In the genomic region with DNA sequence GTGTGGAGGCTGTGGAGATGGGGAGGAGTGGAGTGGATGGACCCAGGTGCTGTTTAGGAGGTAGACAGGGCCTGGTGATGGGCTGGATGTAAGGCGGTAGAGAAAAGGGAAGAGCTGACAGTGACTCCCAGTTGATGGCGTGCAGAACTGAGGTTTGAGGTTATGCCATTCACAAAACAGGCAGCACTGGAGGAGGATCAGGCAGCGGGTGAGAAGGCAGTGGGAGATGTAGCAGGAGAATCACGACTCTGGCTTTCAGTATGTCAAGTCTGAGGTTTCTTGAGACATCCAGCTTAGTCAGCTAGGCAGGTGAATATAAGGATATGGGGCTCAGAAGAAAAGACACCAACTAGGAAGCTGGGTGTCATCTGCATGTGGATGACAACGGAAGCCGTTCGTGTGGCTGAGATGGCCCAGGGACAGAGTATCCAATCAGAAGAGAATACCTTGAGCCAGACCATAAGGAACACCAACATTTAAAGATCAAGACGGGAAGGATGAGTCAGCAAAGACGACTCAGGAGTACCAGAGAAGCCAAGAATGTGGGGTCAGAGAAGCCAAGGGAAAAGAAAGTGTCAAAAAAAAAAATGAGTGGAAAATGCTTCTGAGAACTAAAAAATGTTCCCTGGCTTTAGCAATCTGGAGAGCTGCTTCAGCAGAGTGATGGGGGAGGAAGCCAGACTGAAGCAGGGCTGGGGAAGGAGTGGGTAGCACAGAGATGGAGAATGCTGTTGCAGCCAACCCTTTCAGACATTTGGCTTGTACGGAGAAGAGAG, we compare ENCODE assay signal across 17 cellular contexts. TPM values are rescaled to one million over a fixed set of nuclear protein-coding genes. Genes with fewer than 3 reads are reported as not detected.
A peak's percentile ranks its signal among the peaks of the same experiment; 100 is the strongest.
DNase-seq lines count a peak whose midpoint lies in the region; FAIRE-seq and TF ChIP-seq lines count a peak whose summit lies in the region.
"Had no signal": no experiment of that assay in that cellular context is flagged by ENCODE, and none has a peak within 500 bp of the region (broad histone marks: within the 10 kb centered on the region; RNA-seq: fewer than 3 reads in every experiment).

No MANE protein-coding gene starts in this region.

- H3K36me3 Mint-ChIP-seq in astrocyte (ENCODE audit: low read depth, unreplicated experiment), result peaks cover 2% of the 10 kb centered on the region

- no peaks in the 10 kb centered on the region for H3K4me1 Mint-ChIP-seq in astrocyte (ENCODE audit: low read depth, unreplicated experiment)

- TF ChIP-seq CTCF in astrocyte (IDR thresholded peaks at IDR 0.05; ENCODE audit: insufficient read depth, low read depth, low read length) (no peak), BE2C (IDR thresholded peaks at IDR 0.05; ENCODE audit: low read depth, low read length) (no peak)

- no peaks in the 10 kb centered on the region for H3K9me3 Mint-ChIP-seq in astrocyte (ENCODE audit: unreplicated experiment)

- no peak overlapping the region for H2AFZ ChIP-seq in astrocyte (ENCODE audit: low read depth, low read length)

- H3K9ac ChIP-seq in astrocyte (ENCODE audit: low read length), result no peak overlapping the region

- H3K4me2 ChIP-seq in astrocyte (ENCODE audit: low read length), result peak overlapping the region; percentile 17

- H4K20me1 ChIP-seq in astrocyte (ENCODE audit: insufficient read depth, low read length), result no peaks in the 10 kb centered on the region

- H3K27ac ChIP-seq in astrocyte (ENCODE audit: low read depth, low read length) (no peak overlapping the region), temporal lobe (ENCODE audit: low read depth, low read length) (peak overlapping the region; percentile 61)
- H3K27ac ChIP-seq: gastrocnemius medialis, lower lobe of right lung, pancreas had no signal

- H3K27me3 Mint-ChIP-seq in astrocyte (ENCODE audit: low read depth, unreplicated experiment), result peaks cover 5% of the 10 kb centered on the region

- peaks cover 6% of the 10 kb centered on the region for H3K4me1 ChIP-seq in astrocyte (ENCODE audit: insufficient read depth, low read length)
- H3K4me1 ChIP-seq in BE2C, result peaks cover 9% of the 10 kb centered on the region
- H3K4me1 ChIP-seq: gastrocnemius medialis, lower lobe of right lung, pancreas had no signal

- no peaks in the 10 kb centered on the region for H3K79me2 ChIP-seq in astrocyte (ENCODE audit: insufficient read depth, low read length)

- no peak overlapping the region for H3K4me3 Mint-ChIP-seq in astrocyte (ENCODE audit: unreplicated experiment)

- DNase-seq in H54 (ENCODE audit: insufficient read length, low spot score) (peak; percentile 30), astrocyte (ENCODE audit: low read depth) (peak; percentile 79), hepatic stellate cell (ENCODE audit: low spot score) (peak; percentile 21), NK-92 (lab: John Stamatoyannopoulos, UW; ENCODE audit: unreplicated experiment) (no peak), BE2C (no peak), NCI-H187 (lab: John Stamatoyannopoulos, UW) (no peak)
- DNase-seq: activated effector memory CD4-positive, alpha-beta T cell treated with Interleukin-2 at 50 U/mL for 16 hours; cerebellar nuclear complex; DMS153; gastrocnemius medialis; lower lobe of right lung; NCI-H1436 treated with DMSO at 0.1 percent for 48 hours; NCI-H748 treated with DMSO at 0.1 percent for 48 hours; pancreas; stimulated activated CD4-positive, alpha-beta T cell treated with anti-CD3 and anti-CD28 coated beads, Interleukin-2, amount 100 ng/mL, for 48 hours; stimulated activated naive CD8-positive, alpha-beta T cell treated with anti-CD3 and anti-CD28 coated beads, Interleukin-15, Interleukin-2, amounts not matched to agents 100 U/mL and 50 U/mL, for 24 hours had no signal

- FAIRE-seq in H54 (lab: Jason Lieb, UNC) (no peak), astrocyte (lab: Jason Lieb, UNC) (no peak)
- FAIRE-seq: pancreas had no signal

- no peak overlapping the region for H3K4me3 ChIP-seq in astrocyte (ENCODE audit: insufficient read depth, low read depth, low read length)
- H3K4me3 ChIP-seq in BE2C (ENCODE audit: low read depth, low read length), result no peak overlapping the region
- H3K4me3 ChIP-seq: gastrocnemius medialis, lower lobe of right lung, pancreas had no signal

- TF ChIP-seq POLR2A in H54 (IDR thresholded peaks at IDR 0.05; ENCODE audit: low read depth, low read length), result no peak

- H3K27ac Mint-ChIP-seq in astrocyte (ENCODE audit: unreplicated experiment), result no peak overlapping the region

- peaks cover 8% of the 10 kb centered on the region for H3K27me3 ChIP-seq in astrocyte (ENCODE audit: insufficient read depth, low read length)
- no peaks in the 10 kb centered on the region for H3K27me3 ChIP-seq in BE2C
- H3K27me3 ChIP-seq: pancreas had no signal

- H3K9me3 ChIP-seq in astrocyte (ENCODE audit: insufficient read depth, low read depth, low read length) (peaks cover 2% of the 10 kb centered on the region), BE2C (no peaks in the 10 kb centered on the region)
- H3K9me3 ChIP-seq: gastrocnemius medialis, lower lobe of right lung, pancreas had no signal

- H3K36me3 ChIP-seq in astrocyte (ENCODE audit: insufficient read depth, low read length) (no peaks in the 10 kb centered on the region), BE2C (peaks cover 9% of the 10 kb centered on the region; the same call in 1 of the 2 replicates)
- H3K36me3 ChIP-seq: gastrocnemius medialis, lower lobe of right lung, pancreas had no signal

RNA-seq across cellular contexts. Expression of a gene that starts 15.2 kb away (rescaled TPM):
- total RNA-seq in astrocyte (4.9 and 5.9 TPM in 2 replicates), temporal lobe (11.8 TPM)
- polyA plus RNA-seq in BE2C (2012; ENCODE audit: insufficient read depth, insufficient read length, low read depth), result 31.0 TPM

Comparison
In these comparisons a context has a peak if more than half of its experiments do, and no peak if none do; other contexts are left out.
1. DNase-seq: peak in H54 (single experiment), astrocyte (single experiment) and hepatic stellate cell (single experiment); none in NK-92 (single experiment), BE2C (single experiment) and NCI-H187 (0 of 2).